ENCODE assay signal across 1 cellular context in genomic region chr5:157241483-157241882, GRCh38.
TF ChIP-seq lines count a peak whose summit lies in the region.

No MANE protein-coding gene starts in this region.

TF ChIP-seq in WTC11, 78 proteins besides CTCF, POLR2A, EP300 and RAD21 (continued from another document):
- TF ChIP-seq, protein P1, sequence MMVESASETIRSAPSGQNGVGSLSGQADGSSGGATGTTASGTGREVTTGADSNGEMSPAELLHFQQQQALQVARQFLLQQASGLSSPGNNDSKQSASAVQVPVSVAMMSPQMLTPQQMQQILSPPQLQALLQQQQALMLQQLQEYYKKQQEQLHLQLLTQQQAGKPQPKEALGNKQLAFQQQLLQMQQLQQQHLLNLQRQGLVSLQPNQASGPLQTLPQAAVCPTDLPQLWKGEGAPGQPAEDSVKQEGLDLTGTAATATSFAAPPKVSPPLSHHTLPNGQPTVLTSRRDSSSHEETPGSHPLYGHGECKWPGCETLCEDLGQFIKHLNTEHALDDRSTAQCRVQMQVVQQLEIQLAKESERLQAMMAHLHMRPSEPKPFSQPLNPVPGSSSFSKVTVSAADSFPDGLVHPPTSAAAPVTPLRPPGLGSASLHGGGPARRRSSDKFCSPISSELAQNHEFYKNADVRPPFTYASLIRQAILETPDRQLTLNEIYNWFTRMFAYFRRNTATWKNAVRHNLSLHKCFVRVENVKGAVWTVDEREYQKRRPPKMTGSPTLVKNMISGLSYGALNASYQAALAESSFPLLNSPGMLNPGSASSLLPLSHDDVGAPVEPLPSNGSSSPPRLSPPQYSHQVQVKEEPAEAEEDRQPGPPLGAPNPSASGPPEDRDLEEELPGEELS (CRISPR knock-in tag; IDR thresholded peaks at IDR 0.05), result no peak
- TF ChIP-seq CREM (CRISPR knock-in tag; IDR thresholded peaks at IDR 0.05) (no peak), NFYB (CRISPR knock-in tag; conservative IDR thresholded peaks at IDR 0.05; ENCODE audit: low read depth) (no peak), ZNF425 (CRISPR knock-in tag; conservative IDR thresholded peaks at IDR 0.05) (no peak)
